In the genomic region with DNA sequence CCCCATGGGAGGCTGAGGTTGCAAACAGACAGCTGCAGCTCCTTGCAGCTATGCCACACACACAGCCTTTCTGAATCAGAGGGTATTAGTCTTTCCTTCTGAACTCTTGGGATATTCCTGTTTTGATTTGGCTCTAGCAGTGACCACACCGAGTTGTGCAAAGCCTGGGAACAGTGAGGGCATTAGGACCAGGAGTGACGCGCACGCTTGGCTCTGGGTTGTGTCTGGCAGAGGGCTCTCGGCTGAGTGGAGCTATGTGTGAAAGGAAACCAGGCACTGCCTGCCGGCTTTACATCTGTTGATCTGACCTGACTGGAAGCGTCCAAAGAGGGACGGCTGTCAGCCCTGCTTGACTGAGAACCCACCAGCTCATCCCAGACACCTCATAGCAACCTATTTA, we compare ENCODE assay signal across 9 cellular contexts. TPM values are rescaled to one million over a fixed set of nuclear protein-coding genes. Genes with fewer than 3 reads are reported as not detected.
DNase-seq lines count a peak whose midpoint lies in the region; ATAC-seq and TF ChIP-seq lines count a peak whose summit lies in the region.
"Had no signal": no experiment of that assay in that cellular context is flagged by ENCODE, and none has a peak within 500 bp of the region (broad histone marks: within the 10 kb centered on the region; RNA-seq: fewer than 3 reads in every experiment).

A gene with protein sequence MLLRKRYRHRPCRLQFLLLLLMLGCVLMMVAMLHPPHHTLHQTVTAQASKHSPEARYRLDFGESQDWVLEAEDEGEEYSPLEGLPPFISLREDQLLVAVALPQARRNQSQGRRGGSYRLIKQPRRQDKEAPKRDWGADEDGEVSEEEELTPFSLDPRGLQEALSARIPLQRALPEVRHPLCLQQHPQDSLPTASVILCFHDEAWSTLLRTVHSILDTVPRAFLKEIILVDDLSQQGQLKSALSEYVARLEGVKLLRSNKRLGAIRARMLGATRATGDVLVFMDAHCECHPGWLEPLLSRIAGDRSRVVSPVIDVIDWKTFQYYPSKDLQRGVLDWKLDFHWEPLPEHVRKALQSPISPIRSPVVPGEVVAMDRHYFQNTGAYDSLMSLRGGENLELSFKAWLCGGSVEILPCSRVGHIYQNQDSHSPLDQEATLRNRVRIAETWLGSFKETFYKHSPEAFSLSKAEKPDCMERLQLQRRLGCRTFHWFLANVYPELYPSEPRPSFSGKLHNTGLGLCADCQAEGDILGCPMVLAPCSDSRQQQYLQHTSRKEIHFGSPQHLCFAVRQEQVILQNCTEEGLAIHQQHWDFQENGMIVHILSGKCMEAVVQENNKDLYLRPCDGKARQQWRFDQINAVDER (plus strand): TSS at position 292 of the 400 bp plus-strand sequence. CDS start 472 bp downstream, outside the sequence.

- intact Hi-C loops in gastrocnemius medialis (cut with DNase I; ENCODE audit: low total_unique reads): loop anchor here (1.0 to 5.0 kb wide), 3 partner anchors 37 to 119 kb away; no protein-coding TSS in a partner anchor

- H3K4me1 Mint-ChIP-seq in mesothelial cell of epicardium: peaks cover 6% of the 10 kb centered on the region

- H3K36me3 ChIP-seq in brain microvascular endothelial cell (replicated peaks) (no peaks in the 10 kb centered on the region), gastrocnemius medialis (peaks cover 0 to 9% of the 10 kb centered on the region in 2 donors)

- TF ChIP-seq POLR2A in gastrocnemius medialis (IDR thresholded peaks at IDR 0.05): peak; percentile 59 to 88

- no peaks in the 10 kb centered on the region for H3K36me3 Mint-ChIP-seq in mesothelial cell of epicardium

- peaks cover 50% of the 10 kb centered on the region for H3K27me3 Mint-ChIP-seq in mesothelial cell of epicardium (ENCODE audit: low read depth)

- peaks cover 10 to 22% of the 10 kb centered on the region in 2 donors for H3K4me1 ChIP-seq in gastrocnemius medialis

- peak; percentile 91 to 94 for ATAC-seq in gastrocnemius medialis

- no peak within 1 kb of the TSS for H3K27ac Mint-ChIP-seq in mesothelial cell of epicardium

- DNase-seq in GM04504 (ENCODE audit: low read depth): peak; percentile 97
- DNase-seq in brain microvascular endothelial cell: peak; percentile 97
- peak; percentile 90 for DNase-seq in hepatic stellate cell (ENCODE audit: low spot score)
- DNase-seq in gastrocnemius medialis: peak; percentile 96
- DNase-seq in mesothelial cell of epicardium (ENCODE audit: low spot score in 2 of 2, unreplicated experiment in 2 of 2): no peak
- DNase-seq in NCI-H748 (lab: John Stamatoyannopoulos, UW; ENCODE audit: unreplicated experiment): no peak
- DNase-seq in NCI-H82 (lab: John Stamatoyannopoulos, UW): no peak
- no peak for DNase-seq in HK-2 (ENCODE audit: unreplicated experiment)
- DNase-seq: activated naive CD4-positive, alpha-beta T cell had no signal

- no peaks in the 10 kb centered on the region for H3K9me3 ChIP-seq in gastrocnemius medialis

- H3K9me3 Mint-ChIP-seq in mesothelial cell of epicardium: peaks cover 5% of the 10 kb centered on the region

- TF ChIP-seq CTCF in brain microvascular endothelial cell (IDR thresholded peaks at IDR 0.05; ENCODE audit: low read depth, low read length, missing control alignments): no peak
- TF ChIP-seq CTCF in gastrocnemius medialis (IDR thresholded peaks at IDR 0.05 in 4 of 5, conservative IDR thresholded peaks at IDR 0.05 in 1 of 5): no peak
- no peak for TF ChIP-seq CTCF in mesothelial cell of epicardium (IDR thresholded peaks at IDR 0.05; ENCODE audit: unreplicated experiment)

- H3K27me3 ChIP-seq in brain microvascular endothelial cell (replicated peaks): no peaks in the 10 kb centered on the region
- no peaks in the 10 kb centered on the region for H3K27me3 ChIP-seq in gastrocnemius medialis

- no peak within 1 kb of the TSS for H3K4me3 Mint-ChIP-seq in mesothelial cell of epicardium

- H3K4me3 ChIP-seq in brain microvascular endothelial cell (ENCODE audit: low read depth, low read length): peak within 1 kb of the TSS; percentile 27
- peak within 1 kb of the TSS; percentile 51 to 66 (median 64) for H3K4me3 ChIP-seq in gastrocnemius medialis

- peak within 1 kb of the TSS; percentile 88 for H3K27ac ChIP-seq in brain microvascular endothelial cell
- H3K27ac ChIP-seq in gastrocnemius medialis: peak within 1 kb of the TSS; percentile 75 to 84 (median 80)

- in situ Hi-C loops in brain microvascular endothelial cell (cut with HindIII; ENCODE audit: low pct_ligation_motif_present, low sequenced_read_pairs) (no loop called here), gastrocnemius medialis (cut with MboI; ENCODE audit: low sequenced_read_pairs in 4 of 4) (loop anchor here (5.0 to 10.0 kb wide), 5 partner anchors 70 to 132 kb away; no protein-coding TSS in a partner anchor)

RNA-seq across cellular contexts. Expression of the gene that starts here (rescaled TPM):
- total RNA-seq in gastrocnemius medialis (10 to 100 TPM; 57.6 to 94.0 (median 79.6) TPM), mesothelial cell of epicardium (0.07 to 0.13 TPM (median 0.11 TPM) in 3 replicates)

Comparison
In these comparisons a context has a peak if more than half of its experiments do, and no peak if none do; other contexts are left out.
1. RNA of the gene that starts here (total RNA-seq): 57.6 to 94.0 TPM in gastrocnemius medialis; 0.07 to 0.13 TPM in mesothelial cell of epicardium; every median in the first group is over 10 times any median in the second.
2. DNase-seq: peak in GM04504 (single experiment), brain microvascular endothelial cell (single experiment), hepatic stellate cell (single experiment) and gastrocnemius medialis (2 of 2); none in mesothelial cell of epicardium (0 of 2), NCI-H748 (single experiment), NCI-H82 (single experiment) and HK-2 (single experiment).